In the genomic region with DNA sequence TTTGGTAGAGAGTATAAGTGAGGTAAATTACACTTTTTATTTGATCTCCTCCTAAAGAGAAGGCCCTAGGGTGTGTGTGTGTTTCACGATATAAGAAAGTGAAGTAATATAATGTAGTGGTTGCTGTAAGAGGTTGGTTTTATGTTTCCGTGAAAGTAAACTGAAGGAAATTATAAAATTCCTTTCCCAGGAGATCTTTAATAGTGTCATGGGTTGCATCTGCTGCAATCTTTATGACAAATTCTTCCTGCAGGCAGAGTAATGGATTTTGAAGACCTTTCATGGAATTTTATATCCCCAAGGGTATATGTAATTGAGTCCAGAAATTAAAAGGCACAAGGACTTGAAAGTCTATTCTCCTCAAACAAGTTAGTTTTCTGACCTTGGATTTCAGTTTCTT, we compare ENCODE assay signal across 13 cellular contexts.
"Had no signal": no experiment of that assay in that cellular context is flagged by ENCODE, and none has a peak within 500 bp of the region (broad histone marks: within the 10 kb centered on the region; RNA-seq: fewer than 3 reads in every experiment).

No MANE protein-coding gene starts in this region.

- H3K9me3 ChIP-seq: neutrophil, pancreas, psoas muscle had no signal

- H3K4me1 ChIP-seq: pancreas, psoas muscle, right atrium auricular region had no signal

- ATAC-seq: activated CD4-positive, CD25-positive, alpha-beta regulatory T cell treated with anti-CD3 and anti-CD28 coated beads, Interleukin-2, amount 50 U/mL, for 24 hours; left colon; pancreas; psoas muscle had no signal

- H3K27ac ChIP-seq: neutrophil, pancreas, psoas muscle, right atrium auricular region, tibial artery had no signal

- DNase-seq: activated CD4-positive, alpha-beta memory T cell treated with anti-CD3 and anti-CD28 coated beads, Interleukin-2, amount 10 ng/mL, durations not matched to agents 7 days and 5 days; activated CD4-positive, alpha-beta T cell treated with anti-CD3 and anti-CD28 coated beads, Interleukin-2, amount 10 ng/mL, durations not matched to agents 24 days and 14 days; activated gamma-delta T cell treated with Interleukin-2 at 50 U/mL for 16 hours; aorta; effector CD4-positive, alpha-beta T cell; left colon; pancreas; psoas muscle; stimulated activated CD4-positive, alpha-beta T cell treated with anti-CD3 and anti-CD28 coated beads, Interleukin-12 subunit alpha, Interleukin-12 subunit beta, amount 100 ng/mL, for 4 hours; tibial artery had no signal

- H3K4me3 ChIP-seq: pancreas, psoas muscle, right atrium auricular region, tibial artery had no signal

- H3K36me3 ChIP-seq: neutrophil, pancreas, right atrium auricular region, tibial artery had no signal
